1 cellular context compared by ENCODE assay signal in the genomic region with DNA sequence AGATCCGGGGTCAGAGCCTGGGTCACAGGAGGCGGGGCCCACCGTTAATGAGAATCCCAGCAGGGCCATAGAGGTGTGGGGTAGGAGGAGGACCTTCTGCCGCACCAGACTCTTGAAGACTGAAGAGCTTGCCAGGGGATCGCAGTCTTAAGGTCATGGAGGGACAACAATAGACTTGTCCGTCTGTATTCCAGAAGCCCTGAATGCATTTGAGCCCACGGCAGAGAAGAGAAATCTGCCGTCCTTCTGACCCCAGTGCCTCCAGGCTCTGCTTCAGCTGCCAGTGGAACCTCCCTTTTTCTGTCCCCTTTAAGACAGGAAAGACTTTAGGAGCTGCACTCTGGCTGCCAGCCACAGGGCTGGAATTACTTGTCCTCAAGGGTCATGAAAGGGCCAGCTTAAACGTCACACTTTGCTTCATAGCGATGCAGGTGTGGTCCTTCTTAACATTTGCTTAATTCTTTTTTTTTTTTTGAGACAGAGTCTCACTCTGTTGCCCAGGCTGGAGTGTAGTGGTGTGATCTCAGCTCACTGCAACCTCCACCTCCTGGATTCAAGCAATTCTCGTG.
TF ChIP-seq lines count a peak whose summit lies in the region.

No MANE protein-coding gene starts in this region.

TF ChIP-seq in HCT116, 20 proteins besides CTCF, POLR2A, EP300 and RAD21 (continued from another document):
- TF ChIP-seq, protein P1, sequence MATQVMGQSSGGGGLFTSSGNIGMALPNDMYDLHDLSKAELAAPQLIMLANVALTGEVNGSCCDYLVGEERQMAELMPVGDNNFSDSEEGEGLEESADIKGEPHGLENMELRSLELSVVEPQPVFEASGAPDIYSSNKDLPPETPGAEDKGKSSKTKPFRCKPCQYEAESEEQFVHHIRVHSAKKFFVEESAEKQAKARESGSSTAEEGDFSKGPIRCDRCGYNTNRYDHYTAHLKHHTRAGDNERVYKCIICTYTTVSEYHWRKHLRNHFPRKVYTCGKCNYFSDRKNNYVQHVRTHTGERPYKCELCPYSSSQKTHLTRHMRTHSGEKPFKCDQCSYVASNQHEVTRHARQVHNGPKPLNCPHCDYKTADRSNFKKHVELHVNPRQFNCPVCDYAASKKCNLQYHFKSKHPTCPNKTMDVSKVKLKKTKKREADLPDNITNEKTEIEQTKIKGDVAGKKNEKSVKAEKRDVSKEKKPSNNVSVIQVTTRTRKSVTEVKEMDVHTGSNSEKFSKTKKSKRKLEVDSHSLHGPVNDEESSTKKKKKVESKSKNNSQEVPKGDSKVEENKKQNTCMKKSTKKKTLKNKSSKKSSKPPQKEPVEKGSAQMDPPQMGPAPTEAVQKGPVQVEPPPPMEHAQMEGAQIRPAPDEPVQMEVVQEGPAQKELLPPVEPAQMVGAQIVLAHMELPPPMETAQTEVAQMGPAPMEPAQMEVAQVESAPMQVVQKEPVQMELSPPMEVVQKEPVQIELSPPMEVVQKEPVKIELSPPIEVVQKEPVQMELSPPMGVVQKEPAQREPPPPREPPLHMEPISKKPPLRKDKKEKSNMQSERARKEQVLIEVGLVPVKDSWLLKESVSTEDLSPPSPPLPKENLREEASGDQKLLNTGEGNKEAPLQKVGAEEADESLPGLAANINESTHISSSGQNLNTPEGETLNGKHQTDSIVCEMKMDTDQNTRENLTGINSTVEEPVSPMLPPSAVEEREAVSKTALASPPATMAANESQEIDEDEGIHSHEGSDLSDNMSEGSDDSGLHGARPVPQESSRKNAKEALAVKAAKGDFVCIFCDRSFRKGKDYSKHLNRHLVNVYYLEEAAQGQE (IDR thresholded peaks at IDR 0.05; ENCODE audit: low read depth) = no peak
- TF ChIP-seq, protein P2, sequence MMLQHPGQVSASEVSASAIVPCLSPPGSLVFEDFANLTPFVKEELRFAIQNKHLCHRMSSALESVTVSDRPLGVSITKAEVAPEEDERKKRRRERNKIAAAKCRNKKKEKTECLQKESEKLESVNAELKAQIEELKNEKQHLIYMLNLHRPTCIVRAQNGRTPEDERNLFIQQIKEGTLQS (IDR thresholded peaks at IDR 0.05) = no peak
- no peak for TF ChIP-seq ZFX (IDR thresholded peaks at IDR 0.05)
- TF ChIP-seq POLR2AphosphoS5 (IDR thresholded peaks at IDR 0.05; ENCODE audit: low read depth, low read length) = no peak
- no peak for TF ChIP-seq TCF7L2 (IDR thresholded peaks at IDR 0.05; ENCODE audit: borderline replicate concordance, extremely low read depth, insufficient read depth, insufficient read length)
- no peak for TF ChIP-seq SIN3A (IDR thresholded peaks at IDR 0.05; ENCODE audit: low read depth)
